In genomic region chr7:117124585-117125220, GRCh38 we compare ENCODE assay signal across 1 cellular context.
TF ChIP-seq lines count a peak whose summit lies in the region.

No MANE protein-coding gene starts in this region.

TF ChIP-seq in HepG2, 621 proteins besides CTCF, POLR2A, EP300 and RAD21 (continued from another document and continues in another):
- TF ChIP-seq RERE (CRISPR knock-in tag; IDR thresholded peaks at IDR 0.05; ENCODE audit: low read depth) (peak; percentile 68; the same call in 1 of the 2 replicates), PATZ1 (CRISPR knock-in tag; IDR thresholded peaks at IDR 0.05) (no peak; the same call in 1 of the 2 replicates), GATAD1 (CRISPR knock-in tag; IDR thresholded peaks at IDR 0.05) (no peak), ZNF296 (CRISPR knock-in tag; conservative IDR thresholded peaks at IDR 0.05) (no peak), MXI1 (IDR thresholded peaks at IDR 0.05; ENCODE audit: borderline replicate concordance, low read depth, low read length) (0 out of 3 replicates have a peak, but pooled peaks have one; percentile 9), TARDBP (CRISPR knock-in tag; IDR thresholded peaks at IDR 0.05) (peak; percentile 59; the same call in 1 of the 2 replicates), ZBTB46 (CRISPR knock-in tag; IDR thresholded peaks at IDR 0.05; ENCODE audit: borderline replicate concordance) (no peak), SMYD3 (CRISPR knock-in tag; IDR thresholded peaks at IDR 0.05) (0 out of 2 replicates have a peak, but pooled peaks have one; percentile 50), ZNF317 (CRISPR knock-in tag; IDR thresholded peaks at IDR 0.05) (0 out of 2 replicates have a peak, but pooled peaks have one; percentile 21), HDAC2 (CRISPR knock-in tag; IDR thresholded peaks at IDR 0.05) (peak; percentile 79; the same call in 1 of the 2 replicates), MAFK (conservative IDR thresholded peaks at IDR 0.05 in 1 of 2, IDR thresholded peaks at IDR 0.05 in 1 of 2; ENCODE audit: low read length in 2 of 2) (peak; percentile 50 to 78), KDM2A (CRISPR knock-in tag; IDR thresholded peaks at IDR 0.05; ENCODE audit: borderline replicate concordance, low read depth) (no peak), ZNF782 (CRISPR knock-in tag; IDR thresholded peaks at IDR 0.05; ENCODE audit: borderline replicate concordance) (no peak), REPIN1 (CRISPR knock-in tag; IDR thresholded peaks at IDR 0.05; ENCODE audit: borderline replicate concordance, low read depth) (peak; percentile 67; the same call in 1 of the 2 replicates), GLI4 (CRISPR knock-in tag; IDR thresholded peaks at IDR 0.05; ENCODE audit: borderline replicate concordance) (no peak), ATF2 (CRISPR knock-in tag; IDR thresholded peaks at IDR 0.05) (peak; percentile 66; the same call in 1 of the 2 replicates), FOSL2 (CRISPR knock-in tag; IDR thresholded peaks at IDR 0.05) (peak; percentile 67), HOXA3 (CRISPR knock-in tag; IDR thresholded peaks at IDR 0.05) (peak; percentile 32; the same call in 1 of the 2 replicates), CEBPG (CRISPR knock-in tag; IDR thresholded peaks at IDR 0.05) (peak; percentile 41; the same call in 1 of the 2 replicates), ZNF224 (CRISPR knock-in tag; IDR thresholded peaks at IDR 0.05) (no peak), ZNF24 (IDR thresholded peaks at IDR 0.05) (no peak), ZBTB20 (CRISPR knock-in tag; IDR thresholded peaks at IDR 0.05; ENCODE audit: borderline replicate concordance, low read depth) (0 out of 2 replicates have a peak, but pooled peaks have one; percentile 25), FOXP1 (IDR thresholded peaks at IDR 0.05) (no peak), FOXP1 (CRISPR knock-in tag; IDR thresholded peaks at IDR 0.05) (0 out of 2 replicates have a peak, but pooled peaks have one; percentile 27), MIER3 (CRISPR knock-in tag; IDR thresholded peaks at IDR 0.05; ENCODE audit: borderline replicate concordance) (peak; percentile 52; the same call in 1 of the 2 replicates), PBX2 (CRISPR knock-in tag; IDR thresholded peaks at IDR 0.05) (no peak), NFYC (CRISPR knock-in tag; IDR thresholded peaks at IDR 0.05) (no peak), ZNF737 (CRISPR knock-in tag; IDR thresholded peaks at IDR 0.05; ENCODE audit: borderline replicate concordance) (no peak), ZNF644 (CRISPR knock-in tag; IDR thresholded peaks at IDR 0.05; ENCODE audit: low read depth) (0 out of 2 replicates have a peak, but pooled peaks have one; percentile 35), ZNF749 (CRISPR knock-in tag; IDR thresholded peaks at IDR 0.05; ENCODE audit: borderline replicate concordance) (no peak; the same call in 1 of the 2 replicates), AKNA (CRISPR knock-in tag; IDR thresholded peaks at IDR 0.05; ENCODE audit: borderline replicate concordance) (no peak), EZH2 (conservative IDR thresholded peaks at IDR 0.05; ENCODE audit: low read depth, low read length) (no peak), ZNF747 (CRISPR knock-in tag; IDR thresholded peaks at IDR 0.05; ENCODE audit: borderline replicate concordance) (no peak), FOXA3 (CRISPR knock-in tag; IDR thresholded peaks at IDR 0.05) (peak; percentile 68), AKAP8 (CRISPR knock-in tag; IDR thresholded peaks at IDR 0.05) (no peak), NFKBIZ (CRISPR knock-in tag; IDR thresholded peaks at IDR 0.05) (no peak), PAF1 (CRISPR knock-in tag; IDR thresholded peaks at IDR 0.05) (no peak), TP53 (CRISPR knock-in tag; conservative IDR thresholded peaks at IDR 0.05) (no peak), ZNF770 (CRISPR knock-in tag; IDR thresholded peaks at IDR 0.05) (no peak), ZSCAN30 (CRISPR knock-in tag; IDR thresholded peaks at IDR 0.05) (no peak), MED8 (CRISPR knock-in tag; IDR thresholded peaks at IDR 0.05; ENCODE audit: insufficient replicate concordance) (no peak), EED (CRISPR knock-in tag; IDR thresholded peaks at IDR 0.05) (no peak), ZFP36 (IDR thresholded peaks at IDR 0.05; ENCODE audit: borderline replicate concordance, low read depth, low read length, partially characterized antibody) (no peak), HNRNPLL (IDR thresholded peaks at IDR 0.05; ENCODE audit: low read depth, low read length, poor library complexity, severe bottlenecking) (no peak), ESRRA (CRISPR knock-in tag; IDR thresholded peaks at IDR 0.05; ENCODE audit: low read depth) (0 out of 2 replicates have a peak, but pooled peaks have one; percentile 48), ATF7 (IDR thresholded peaks at IDR 0.05) (peak; percentile 57), ATF7 (CRISPR knock-in tag; IDR thresholded peaks at IDR 0.05) (no peak), ZNF570 (CRISPR knock-in tag; IDR thresholded peaks at IDR 0.05; ENCODE audit: borderline replicate concordance) (no peak), FOXA1 (IDR thresholded peaks at IDR 0.05) (no peak), FOXA1 (CRISPR knock-in tag; IDR thresholded peaks at IDR 0.05) (peak; percentile 67)
